11 cellular contexts compared by ENCODE assay signal in the genomic region with DNA sequence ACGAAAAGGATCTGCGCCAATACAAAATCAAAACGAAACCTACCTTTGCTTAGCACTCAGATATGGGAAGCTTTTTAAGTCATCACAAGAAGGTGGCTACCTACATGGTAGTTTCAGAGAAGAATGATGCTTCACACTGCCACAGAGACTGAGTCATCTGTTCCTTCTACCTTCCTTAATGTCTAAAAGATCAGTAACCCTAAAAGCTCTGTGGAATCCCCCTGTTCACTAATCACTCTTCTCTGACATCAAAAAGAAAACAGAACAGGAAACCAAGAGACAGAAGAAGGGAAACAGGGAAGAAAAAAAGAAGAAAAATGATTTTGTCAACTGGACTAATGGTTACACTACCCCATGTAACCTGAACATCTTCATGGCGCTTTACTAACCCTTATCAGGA.
DNase-seq lines count a peak whose midpoint lies in the region; ATAC-seq, FAIRE-seq and TF ChIP-seq lines count a peak whose summit lies in the region.
"Had no signal": no experiment of that assay in that cellular context is flagged by ENCODE, and none has a peak within 500 bp of the region (broad histone marks: within the 10 kb centered on the region; RNA-seq: fewer than 3 reads in every experiment).

No MANE protein-coding gene starts in this region.

- peaks cover 10% of the 10 kb centered on the region for H3K9me3 Mint-ChIP-seq in activated T-helper 1 cell treated with anti-CD3 and anti-CD28 coated beads, Interleukin-12 subunit alpha, Interleukin-12 subunit beta, Interleukin-2, Interleukin-4 antibody, amounts not matched to agents 30 ng/mL and 10 ng/mL and 1 ng/mL, durations not matched to agents 14 hours and 24 hours and 36 hours

- peak; percentile 94 for ATAC-seq in GM19328 (IDR thresholded peaks at IDR 0.05; ENCODE audit: unreplicated experiment)
- peak; percentile 98 for ATAC-seq in HG02981 (IDR thresholded peaks at IDR 0.05; ENCODE audit: unreplicated experiment)
- ATAC-seq: Right ventricle myocardium inferior had no signal

- peaks cover 25% of the 10 kb centered on the region for H3K36me3 Mint-ChIP-seq in activated T-helper 1 cell treated with anti-CD3 and anti-CD28 coated beads, Interleukin-12 subunit alpha, Interleukin-12 subunit beta, Interleukin-2, Interleukin-4 antibody, amounts not matched to agents 30 ng/mL and 10 ng/mL and 1 ng/mL, durations not matched to agents 14 hours and 24 hours and 36 hours (ENCODE audit: low read depth)

- H3K27me3 Mint-ChIP-seq in activated T-helper 1 cell treated with anti-CD3 and anti-CD28 coated beads, Interleukin-12 subunit alpha, Interleukin-12 subunit beta, Interleukin-2, Interleukin-4 antibody, amounts not matched to agents 30 ng/mL and 10 ng/mL and 1 ng/mL, durations not matched to agents 14 hours and 24 hours and 36 hours (ENCODE audit: insufficient read depth) = no peaks in the 10 kb centered on the region

- peak; percentile 95 for FAIRE-seq in GM12891 (lab: Jason Lieb, UNC)

- intact Hi-C loops in activated T-helper 1 cell treated with anti-CD3 and anti-CD28 coated beads, Interleukin-12 subunit alpha, Interleukin-12 subunit beta, Interleukin-2, Interleukin-4 antibody, amounts not matched to agents 30 ng/mL and 10 ng/mL and 1 ng/mL, durations not matched to agents 14 hours and 24 hours and 36 hours (cut with micrococcal nuclease) = loop anchor here (1.0 to 10.0 kb wide), 8 partner anchors 8 to 1735 kb away; partner anchors contain the start of genes CNST, KIF26B, NLRP3 and SCCPDH

- DNase-seq in GM12891 (ENCODE audit: insufficient read length, low spot score) (peak; percentile 41), NCI-H1048 (lab: John Stamatoyannopoulos, UW) (no peak), islet precursor cell (no peak), COLO829 (ENCODE audit: low spot score) (no peak)
- peak; percentile 41 for DNase-seq in activated T-helper 1 cell treated with anti-CD3 and anti-CD28 coated beads, Interleukin-12 subunit alpha, Interleukin-12 subunit beta, Interleukin-2, Interleukin-4 antibody, amounts not matched to agents 30 ng/mL and 10 ng/mL and 1 ng/mL, durations not matched to agents 14 hours and 24 hours and 36 hours (ENCODE audit: low spot score)
- no peak for DNase-seq in effector CD8-positive, alpha-beta T cell (lab: John Stamatoyannopoulos, UW)
- DNase-seq: DMS53 had no signal

- peaks cover 50% of the 10 kb centered on the region for H3K4me1 Mint-ChIP-seq in activated T-helper 1 cell treated with anti-CD3 and anti-CD28 coated beads, Interleukin-12 subunit alpha, Interleukin-12 subunit beta, Interleukin-2, Interleukin-4 antibody, amounts not matched to agents 30 ng/mL and 10 ng/mL and 1 ng/mL, durations not matched to agents 14 hours and 24 hours and 36 hours (ENCODE audit: low read depth)
- H3K4me1 Mint-ChIP-seq: nephron had no signal

- H3K27ac Mint-ChIP-seq in activated T-helper 1 cell treated with anti-CD3 and anti-CD28 coated beads, Interleukin-12 subunit alpha, Interleukin-12 subunit beta, Interleukin-2, Interleukin-4 antibody, amounts not matched to agents 30 ng/mL and 10 ng/mL and 1 ng/mL, durations not matched to agents 14 hours and 24 hours and 36 hours = peak overlapping the region; percentile 65
- H3K27ac Mint-ChIP-seq: nephron had no signal

- H3K4me3 Mint-ChIP-seq in activated T-helper 1 cell treated with anti-CD3 and anti-CD28 coated beads, Interleukin-12 subunit alpha, Interleukin-12 subunit beta, Interleukin-2, Interleukin-4 antibody, amounts not matched to agents 30 ng/mL and 10 ng/mL and 1 ng/mL, durations not matched to agents 14 hours and 24 hours and 36 hours = peak overlapping the region; percentile 53
- H3K4me3 Mint-ChIP-seq: nephron had no signal

- no peak for TF ChIP-seq POLR2A in GM12891 (IDR thresholded peaks at IDR 0.05; ENCODE audit: low read depth, low read length)

TF ChIP-seq in GM12891, 5 proteins besides CTCF, POLR2A, EP300 and RAD21:
- TF ChIP-seq SPI1 (IDR thresholded peaks at IDR 0.05; ENCODE audit: low read depth, low read length) (peak; percentile 42; the same call in 1 of the 2 replicates), POLR2AphosphoS5 (IDR thresholded peaks at IDR 0.05; ENCODE audit: low read depth, low read length) (no peak), POU2F2 (IDR thresholded peaks at IDR 0.05; ENCODE audit: low read depth, low read length) (no peak), TAF1 (IDR thresholded peaks at IDR 0.05; ENCODE audit: low read depth, low read length) (no peak)

Comparison
In these comparisons a context has a peak if more than half of its experiments do, and no peak if none do; other contexts are left out.
1. DNase-seq: peak in GM12891 (single experiment) and activated T-helper 1 cell treated with anti-CD3 and anti-CD28 coated beads, Interleukin-12 subunit alpha, Interleukin-12 subunit beta, Interleukin-2, Interleukin-4 antibody, amounts not matched to agents 30 ng/mL and 10 ng/mL and 1 ng/mL, durations not matched to agents 14 hours and 24 hours and 36 hours (single experiment); none in NCI-H1048 (single experiment), effector CD8-positive, alpha-beta T cell (single experiment), islet precursor cell (single experiment) and COLO829 (single experiment).